9 cellular contexts compared by ENCODE assay signal in genomic region chr10:113953505-113954272, GRCh38.
A peak's percentile ranks its signal among the peaks of the same experiment; 100 is the strongest.
DNase-seq lines count a peak whose midpoint lies in the region; ATAC-seq, FAIRE-seq and TF ChIP-seq lines count a peak whose summit lies in the region.
"Had no signal": no experiment of that assay in that cellular context is flagged by ENCODE, and none has a peak within 500 bp of the region (broad histone marks: within the 10 kb centered on the region; RNA-seq: fewer than 3 reads in every experiment).

No MANE protein-coding gene starts in this region.

- no peaks in the 10 kb centered on the region for H3K9me2 ChIP-seq in OCI-LY7 (ENCODE audit: insufficient read depth, low read length)

- DNase-seq in AG09309 (ENCODE audit: low read depth) (no peak), GM12891 (ENCODE audit: insufficient read length, low spot score) (no peak), OCI-LY7 (ENCODE audit: low spot score) (peak; percentile 46), epithelial cell of proximal tubule (ENCODE audit: low read depth) (no peak), upper lobe of left lung (no peak)
- no peak for DNase-seq in activated CD4-positive, alpha-beta T cell treated with anti-CD3 and anti-CD28 coated beads, Interleukin-2, amount 50 U/mL, for 4 hours
- DNase-seq: activated CD4-positive, alpha-beta T cell treated with anti-CD3 and anti-CD28 coated beads for 1 hour had no signal

- no peaks in the 10 kb centered on the region for H3K79me2 ChIP-seq in OCI-LY7 (ENCODE audit: insufficient read depth, low read depth, low read length)

- H3K9me3 ChIP-seq in OCI-LY7 (ENCODE audit: low read length) = peaks cover 15% of the 10 kb centered on the region; the same call in 1 of the 2 replicates
- H3K9me3 ChIP-seq in upper lobe of left lung = no peaks in the 10 kb centered on the region

- ATAC-seq in GM21576 (IDR thresholded peaks at IDR 0.05; ENCODE audit: unreplicated experiment) (no peak), upper lobe of left lung (ENCODE audit: low FRiP score in 2 of 2) (no peak), HG03097 (IDR thresholded peaks at IDR 0.05; ENCODE audit: low FRiP score, unreplicated experiment) (no peak)

- CTCF ChIA-PET in OCI-LY7 (lab: Charles Lee; ENCODE audit: unreplicated experiment) = no interaction called here

- H3K27ac ChIP-seq in OCI-LY7 (ENCODE audit: low read depth, low read length, poor library complexity, severe bottlenecking) (no peak overlapping the region), upper lobe of left lung (no peak overlapping the region)

- intact Hi-C loops in OCI-LY7 (cut with micrococcal nuclease; ENCODE audit: unreplicated experiment) = no loop called here

- FAIRE-seq in GM12891 (lab: Jason Lieb, UNC) = no peak

- TF ChIP-seq POLR2A in GM12891 (IDR thresholded peaks at IDR 0.05; ENCODE audit: low read depth, low read length) = no peak
- no peak for TF ChIP-seq POLR2A in upper lobe of left lung (IDR thresholded peaks at IDR 0.05)

- H3K4me1 ChIP-seq in OCI-LY7 (ENCODE audit: insufficient read depth, low read length, poor library complexity, severe bottlenecking) (peaks cover 10% of the 10 kb centered on the region), upper lobe of left lung (peaks cover 0 to 12% (median 6%) of the 10 kb centered on the region in 4 donors)

- H3K4me2 ChIP-seq in OCI-LY7 (ENCODE audit: low read length) = no peak overlapping the region

- WGBS in upper lobe of left lung, 2 donors = 72 to 82% methylated on average over 2 of the region's 2 CpGs

- TF ChIP-seq CTCF in AG09309 (IDR thresholded peaks at IDR 0.05; ENCODE audit: control insufficient read depth, insufficient read depth, low read depth, low read length, missing control alignments) (peak; percentile 23), OCI-LY7 (conservative IDR thresholded peaks at IDR 0.05; ENCODE audit: low read length) (peak; percentile 62), epithelial cell of proximal tubule (conservative IDR thresholded peaks at IDR 0.05; ENCODE audit: low read depth, low read length) (peak; percentile 35), upper lobe of left lung (IDR thresholded peaks at IDR 0.05) (peak in 2 of 6 experiments; percentile 17 to 26)

- H3K4me3 ChIP-seq in AG09309 (ENCODE audit: control insufficient read depth, low read depth, low read length) (no peak overlapping the region), OCI-LY7 (ENCODE audit: low read depth, low read length, poor library complexity, severe bottlenecking) (no peak overlapping the region), epithelial cell of proximal tubule (ENCODE audit: low read depth, low read length) (no peak overlapping the region), upper lobe of left lung (no peak overlapping the region)

- H3K36me3 ChIP-seq in OCI-LY7 (ENCODE audit: insufficient read depth, low read length) (no peaks in the 10 kb centered on the region), upper lobe of left lung (no peaks in the 10 kb centered on the region)

- no peaks in the 10 kb centered on the region for H3K27me3 ChIP-seq in upper lobe of left lung

- peak overlapping the region; percentile 35; the same call in 1 of the 2 replicates for H2AFZ ChIP-seq in OCI-LY7 (ENCODE audit: low read length)

- H4K20me1 ChIP-seq in OCI-LY7 (ENCODE audit: insufficient read depth, low read length) = no peaks in the 10 kb centered on the region

- no TSS peak for BruUV-seq in OCI-LY7 (replicated peaks; lab: Mats Ljungman, UMichigan)

- no peak for TF ChIP-seq EP300 in upper lobe of left lung (IDR thresholded peaks at IDR 0.05)

- POLR2A ChIA-PET in OCI-LY7 (lab: Charles Lee) = interaction anchor here (0.6 to 0.9 kb wide), 3 partner anchors 9 to 683 kb away, joined by 3 read pairs; no protein-coding TSS in a partner anchor

TF ChIP-seq in GM12891, 5 proteins besides CTCF, POLR2A, EP300 and RAD21:
- TF ChIP-seq POU2F2 (IDR thresholded peaks at IDR 0.05; ENCODE audit: low read depth, low read length) = no peak
- peak; percentile 30 for TF ChIP-seq SPI1 (IDR thresholded peaks at IDR 0.05; ENCODE audit: low read depth, low read length)
